ENCODE assay signal across 24 cellular contexts in the genomic region with DNA sequence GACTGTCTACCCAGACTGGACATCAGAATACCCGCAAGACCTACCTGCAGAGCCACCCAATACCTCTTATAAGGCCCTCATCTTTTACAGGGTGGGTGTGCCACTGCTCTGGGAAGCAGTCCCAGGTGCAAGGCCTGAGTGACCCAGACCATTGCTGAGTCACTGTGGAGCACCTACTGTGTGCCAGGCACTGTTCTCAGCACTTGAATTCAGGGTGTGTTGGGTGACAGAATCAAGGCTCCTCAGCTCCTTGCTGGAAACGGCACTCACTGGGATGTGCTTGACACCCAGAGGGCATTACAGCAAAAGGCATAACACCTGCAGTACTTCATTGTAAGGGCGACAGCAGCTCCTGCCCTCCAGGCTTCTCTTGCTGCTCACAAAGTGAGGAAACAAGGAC. TPM values are rescaled to one million over a fixed set of nuclear protein-coding genes. Genes with fewer than 3 reads are reported as not detected.
"Had no signal": no experiment of that assay in that cellular context is flagged by ENCODE, and none has a peak within 500 bp of the region (broad histone marks: within the 10 kb centered on the region; RNA-seq: fewer than 3 reads in every experiment).

No MANE protein-coding gene starts in this region.

- DNase-seq: activated CD4-positive, alpha-beta T cell treated with anti-CD3 and anti-CD28 coated beads for 4 hours; activated CD4-positive, alpha-beta T cell treated with anti-CD3 and anti-CD28 coated beads, Interleukin-2, amount 50 U/mL, for 48 hours; activated CD8-positive, alpha-beta memory T cell treated with anti-CD3 and anti-CD28 coated beads, Interleukin-2, amount 50 U/mL, for 4 hours; activated gamma-delta T cell treated with Interleukin-2 at 50 U/mL for 16 hours; activated naive CD4-positive, alpha-beta T cell treated with anti-CD3 and anti-CD28 coated beads, Interleukin-2, amount 50 U/mL, for 16 hours; activated T-cell treated with anti-CD3 and anti-CD28 coated beads, Interleukin-2, amount 50 U/mL, for 1 hour; amniotic stem cell; brain microvascular endothelial cell; caudate nucleus; cortex of kidney; effector memory CD8-positive, alpha-beta T cell; erythroblast; mammary epithelial cell; naive B cell; nephron progenitor cell; spleen; stimulated activated naive CD4-positive, alpha-beta T cell; tibial artery had no signal

- H3K4me3 ChIP-seq: spleen, suprapubic skin, tibial artery had no signal

- H3K9me3 ChIP-seq: neutrophil, suprapubic skin had no signal

- H3K4me1 ChIP-seq: spleen, suprapubic skin, tibial artery had no signal

- H3K27me3 ChIP-seq: brain microvascular endothelial cell had no signal

- H3K36me3 ChIP-seq: brain microvascular endothelial cell, neutrophil, spleen, suprapubic skin, tibial artery had no signal

- H3K27ac ChIP-seq: brain microvascular endothelial cell, neutrophil, spleen, suprapubic skin, tibial artery, VCaP had no signal

RNA-seq across cellular contexts. Expression of gene CAMK2B, which starts 7.1 kb away (rescaled TPM):
- total RNA-seq: fibroblast of villous mesenchyme; osteocyte; T-helper 1 cell treated with Interleukin-12 subunit alpha and Interleukin-12 subunit beta and Interleukin-4 antibody, amounts not matched to agents 30 ng/mL and 1 ng/mL, for 36 hours had no signal
